ENCODE assay signal across 11 cellular contexts in genomic region chr1:112359961-112360767, GRCh38. TPM values are rescaled to one million over a fixed set of nuclear protein-coding genes. Genes with fewer than 3 reads are reported as not detected.
A peak's percentile ranks its signal among the peaks of the same experiment; 100 is the strongest.
DNase-seq lines count a peak whose midpoint lies in the region; ATAC-seq, FAIRE-seq and TF ChIP-seq lines count a peak whose summit lies in the region.
"Had no signal": no experiment of that assay in that cellular context is flagged by ENCODE, and none has a peak within 500 bp of the region (broad histone marks: within the 10 kb centered on the region; RNA-seq: fewer than 3 reads in every experiment).

No MANE protein-coding gene starts in this region.

- 37% methylated on average over 11 of the region's 11 CpGs for WGBS in right cardiac atrium

- intact Hi-C loops in right cardiac atrium (cut with DNase I) (no loop called here), posterior vena cava (cut with DNase I) (no loop called here)

- CTCF ChIA-PET in CD8-positive, alpha-beta memory T cell (lab: Charles Lee), result interaction anchor here (0.8 to 1.7 kb wide), 2 partner anchors 11 to 106 kb away, joined by 3 to 5 read pairs; no protein-coding TSS in a partner anchor

- ATAC-seq in right cardiac atrium, result peak; percentile 88 to 90

- in situ Hi-C loops in GM13976 (cut with MboI; ENCODE audit: low sequenced_read_pairs, unreplicated experiment), result no loop called here

- H3K4me1 Mint-ChIP-seq in progenitor cell of endocrine pancreas (ENCODE audit: low read depth), result peaks cover 5% of the 10 kb centered on the region
- no peaks in the 10 kb centered on the region for H3K4me1 Mint-ChIP-seq in CD8-positive, alpha-beta memory T cell
- H3K4me1 Mint-ChIP-seq: memory B cell had no signal

- DNase-seq in Ammon's horn (ENCODE audit: low spot score), result peak; percentile 34
- peak; percentile 82 for DNase-seq in astrocyte of the hippocampus (ENCODE audit: low read depth, low spot score)
- peak; percentile 67 to 88 (median 83) for DNase-seq in right cardiac atrium
- DNase-seq in posterior vena cava (ENCODE audit: low spot score), result peak; percentile 92
- no peak for DNase-seq in progenitor cell of endocrine pancreas (ENCODE audit: low spot score, unreplicated experiment)
- no peak for DNase-seq in GM13976 (ENCODE audit: low spot score)
- DNase-seq in CD8-positive, alpha-beta memory T cell, result no peak
- no peak for DNase-seq in RCC 7860 (ENCODE audit: low spot score)
- DNase-seq: activated effector memory CD4-positive, alpha-beta T cell treated with Interleukin-2 at 50 U/mL for 16 hours; CD4-positive, alpha-beta memory T cell had no signal

- peaks cover 4% of the 10 kb centered on the region for H3K4me1 ChIP-seq in right cardiac atrium (ENCODE audit: control insufficient read depth, insufficient read depth, low read length)
- H3K4me1 ChIP-seq in CD8-positive, alpha-beta memory T cell (ENCODE audit: insufficient read depth, low read length), result no peaks in the 10 kb centered on the region

- no peaks in the 10 kb centered on the region for H3K36me3 ChIP-seq in CD8-positive, alpha-beta memory T cell (ENCODE audit: insufficient read depth, low read length)

- POLR2A ChIA-PET in CD8-positive, alpha-beta memory T cell (lab: Charles Lee), result no interaction called here

- peaks cover 27% of the 10 kb centered on the region for H3K27me3 Mint-ChIP-seq in progenitor cell of endocrine pancreas
- H3K27me3 Mint-ChIP-seq in CD8-positive, alpha-beta memory T cell, result peaks cover 15 to 50% of the 10 kb centered on the region in 2 donors

- no peaks in the 10 kb centered on the region for H3K36me3 Mint-ChIP-seq in progenitor cell of endocrine pancreas (ENCODE audit: insufficient read depth)
- no peaks in the 10 kb centered on the region for H3K36me3 Mint-ChIP-seq in CD8-positive, alpha-beta memory T cell
- H3K36me3 Mint-ChIP-seq: CD4-positive, alpha-beta memory T cell; memory B cell had no signal

- H3K27ac ChIP-seq in right cardiac atrium (ENCODE audit: low read length), result peak overlapping the region; percentile 97
- no peak overlapping the region for H3K27ac ChIP-seq in CD8-positive, alpha-beta memory T cell (ENCODE audit: low read depth, low read length)

- no peak for TF ChIP-seq CTCF in progenitor cell of endocrine pancreas (IDR thresholded peaks at IDR 0.05; ENCODE audit: unreplicated experiment)
- no peak for TF ChIP-seq CTCF in GM13976 (IDR thresholded peaks at IDR 0.05; ENCODE audit: borderline replicate concordance, control extremely low read depth, extremely low read depth, insufficient read depth, missing control alignments)

- H3K27me3 ChIP-seq in right cardiac atrium (ENCODE audit: control insufficient read depth, insufficient read depth), result no peaks in the 10 kb centered on the region
- no peaks in the 10 kb centered on the region for H3K27me3 ChIP-seq in CD8-positive, alpha-beta memory T cell (ENCODE audit: insufficient read depth, low read length, poor library complexity, severe bottlenecking)

- no peak overlapping the region for H3K4me3 Mint-ChIP-seq in progenitor cell of endocrine pancreas (ENCODE audit: low read depth)
- no peak overlapping the region for H3K4me3 Mint-ChIP-seq in CD8-positive, alpha-beta memory T cell
- H3K4me3 Mint-ChIP-seq: CD4-positive, alpha-beta memory T cell; memory B cell had no signal

- H3K27ac Mint-ChIP-seq in progenitor cell of endocrine pancreas, result no peak overlapping the region
- H3K27ac Mint-ChIP-seq in CD8-positive, alpha-beta memory T cell, result no peak overlapping the region
- H3K27ac Mint-ChIP-seq: memory B cell had no signal

- H3K4me3 ChIP-seq in right cardiac atrium (ENCODE audit: low read length), result peak overlapping the region; percentile 43
- no peak overlapping the region for H3K4me3 ChIP-seq in CD8-positive, alpha-beta memory T cell (ENCODE audit: low read length)

- no peak for FAIRE-seq in RCC 7860 (lab: Jason Lieb, UNC)

- H3K9me3 ChIP-seq in right cardiac atrium (ENCODE audit: control insufficient read depth, low read length), result no peaks in the 10 kb centered on the region
- no peaks in the 10 kb centered on the region for H3K9me3 ChIP-seq in CD8-positive, alpha-beta memory T cell (ENCODE audit: low read length)

- no peaks in the 10 kb centered on the region for H3K9me3 Mint-ChIP-seq in progenitor cell of endocrine pancreas (ENCODE audit: low read depth)
- H3K9me3 Mint-ChIP-seq in CD8-positive, alpha-beta memory T cell, result no peaks in the 10 kb centered on the region
- H3K9me3 Mint-ChIP-seq: CD4-positive, alpha-beta memory T cell; memory B cell had no signal

RNA-seq across cellular contexts. Expression of gene CTTNBP2NL, which starts 35.9 kb away (rescaled TPM):
- total RNA-seq in right cardiac atrium, result 10 to 100 TPM; 16.2 to 24.9 (median 16.8) TPM
- 5.1 TPM for polyA plus RNA-seq in right cardiac atrium
- total RNA-seq in posterior vena cava, result 10 to 100 TPM; 36.3 to 48.6 TPM
- total RNA-seq in progenitor cell of endocrine pancreas, result 46.0 and 48.4 TPM in 2 replicates
- 1 to 10 TPM; 2.3 to 2.5 TPM for total RNA-seq in CD8-positive, alpha-beta memory T cell
- 0.07 TPM for polyA plus RNA-seq in CD8-positive, alpha-beta memory T cell

Comparison
In these comparisons a context has a peak if more than half of its experiments do, and no peak if none do; other contexts are left out.
1. DNase-seq: peak in Ammon's horn (single experiment), astrocyte of the hippocampus (single experiment), right cardiac atrium (3 of 3) and posterior vena cava (single experiment); none in progenitor cell of endocrine pancreas (single experiment), GM13976 (single experiment), CD8-positive, alpha-beta memory T cell (0 of 5) and RCC 7860 (single experiment).
2. RNA of gene CTTNBP2NL, which starts 35.9 kb away (total RNA-seq): 36.3 to 48.6 TPM in posterior vena cava, 46.0 to 48.4 TPM in progenitor cell of endocrine pancreas and 16.2 to 24.9 TPM in right cardiac atrium; 2.3 to 2.5 TPM in CD8-positive, alpha-beta memory T cell; every median in the first group is over 4 times any median in the second.